Comparison of ENCODE assay signal across 1 cellular context in the genomic region with DNA sequence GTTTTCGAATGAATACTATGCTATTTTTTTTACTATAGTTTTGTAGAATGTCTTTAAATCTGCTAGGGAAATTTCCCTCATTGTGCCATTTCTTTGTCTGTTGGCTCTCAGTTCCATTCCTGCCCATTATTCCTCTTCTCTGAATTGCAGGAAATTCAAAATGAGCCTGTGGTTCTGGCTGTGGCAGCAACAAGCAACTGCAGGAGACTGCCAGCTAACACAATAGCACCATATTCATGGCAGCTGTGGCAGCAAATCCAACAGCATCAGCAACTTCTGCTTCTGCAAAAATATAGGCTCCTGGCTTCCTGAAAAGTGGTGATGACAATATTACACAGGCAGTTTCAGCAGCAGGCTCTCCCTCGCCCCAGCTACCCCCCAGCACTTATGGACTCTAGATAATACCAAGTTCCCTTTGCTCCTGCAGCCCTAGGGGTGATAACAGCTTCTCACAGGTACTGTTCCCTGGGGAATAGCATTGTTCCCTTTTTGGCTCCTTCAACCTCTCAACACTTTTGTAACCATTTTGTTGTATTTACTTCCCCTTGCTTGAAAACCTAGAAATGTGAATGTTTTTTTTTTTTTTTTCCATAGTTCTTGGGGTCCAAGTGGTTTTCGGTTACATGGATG.
TF ChIP-seq lines count a peak whose summit lies in the region.

No MANE protein-coding gene starts in this region.

TF ChIP-seq in K562, 482 proteins besides CTCF, POLR2A, EP300 and RAD21:
- no peak for TF ChIP-seq SNAPC5 (CRISPR knock-in tag; IDR thresholded peaks at IDR 0.05)
TF ChIP-seq in K562: peak in this region for 0.
